18 cellular contexts compared by ENCODE assay signal in genomic region chr17:8949061-8949622, GRCh38. TPM values are rescaled to one million over a fixed set of nuclear protein-coding genes. Genes with fewer than 3 reads are reported as not detected.
DNase-seq lines count a peak whose midpoint lies in the region; ATAC-seq and TF ChIP-seq lines count a peak whose summit lies in the region.
"Had no signal": no experiment of that assay in that cellular context is flagged by ENCODE, and none has a peak within 500 bp of the region (broad histone marks: within the 10 kb centered on the region; RNA-seq: fewer than 3 reads in every experiment).

No MANE protein-coding gene starts in this region.

- no peak for TF ChIP-seq POLR2A in heart left ventricle (IDR thresholded peaks at IDR 0.05)

- no peaks in the 10 kb centered on the region for H3K9me3 Mint-ChIP-seq in stimulated activated memory B cell treated with anti-CD40 and anti-IgM and Interleukin-4, amounts not matched to agents 10 μg/mL and 1 μg/mL and 100 μg/mL, for 72 hours

- H4K8ac ChIP-seq in neuronal stem cell (ENCODE audit: low read depth, low read length) = no peak overlapping the region

- no peak overlapping the region for H3K14ac ChIP-seq in neuronal stem cell (ENCODE audit: low read length)

- no peak overlapping the region for H2BK5ac ChIP-seq in neuronal stem cell (ENCODE audit: low read length)

- intact Hi-C loops in heart left ventricle (cut with DNase I) = no loop called here

- peaks cover 0 to 18% (median 0%) of the 10 kb centered on the region in 9 donors for H3K27me3 ChIP-seq in heart left ventricle
- H3K27me3 ChIP-seq in right atrium auricular region = no peaks in the 10 kb centered on the region
- no peaks in the 10 kb centered on the region for H3K27me3 ChIP-seq in neuronal stem cell (ENCODE audit: control insufficient read depth in 3 of 3, insufficient read depth in 3 of 3, low read depth in 1 of 3, low read length in 3 of 3)
- H3K27me3 ChIP-seq: BLaER1 had no signal

- DNase-seq in heart left ventricle (no peak), right atrium auricular region (ENCODE audit: low spot score) (no peak), iPS-NIHi11 (ENCODE audit: low spot score) (no peak), neuronal stem cell (ENCODE audit: low spot score) (no peak)
- peak; percentile 40 for DNase-seq in activated naive CD4-positive, alpha-beta T cell treated with anti-CD3 and anti-CD28 coated beads, Interleukin-2, amount 50 U/mL, for 16 hours
- DNase-seq: central memory CD4-positive, alpha-beta T cell; GDM1; left cardiac atrium; NCI-H2029 treated with DMSO at 0.1 percent for 48 hours; NCI-H82; SIG-M5; sigmoid colon had no signal

- no peak for TF ChIP-seq CTCF in heart left ventricle (IDR thresholded peaks at IDR 0.05)
- TF ChIP-seq CTCF in right atrium auricular region (IDR thresholded peaks at IDR 0.05) = no peak

- no peak overlapping the region for H3K27ac ChIP-seq in heart left ventricle
- H3K27ac ChIP-seq in right atrium auricular region = no peak overlapping the region
- H3K27ac ChIP-seq in neuronal stem cell (replicated peaks; ENCODE audit: low read length) = no peak overlapping the region
- H3K27ac ChIP-seq: BLaER1, KMS-11, sigmoid colon had no signal

- no peak overlapping the region for H3K9ac ChIP-seq in neuronal stem cell (ENCODE audit: low read depth, low read length, poor library complexity)
- H3K9ac ChIP-seq: BLaER1, KMS-11 had no signal

- peaks cover 29% of the 10 kb centered on the region for H3K36me3 Mint-ChIP-seq in stimulated activated memory B cell treated with anti-CD40 and anti-IgM and Interleukin-4, amounts not matched to agents 10 μg/mL and 1 μg/mL and 100 μg/mL, for 72 hours

- H2BK120ac ChIP-seq in neuronal stem cell (ENCODE audit: low read depth, low read length) = no peak overlapping the region

- no peak overlapping the region for H2BK15ac ChIP-seq in neuronal stem cell (ENCODE audit: low read length)

- H3K4me1 Mint-ChIP-seq in stimulated activated memory B cell treated with anti-CD40 and anti-IgM and Interleukin-4, amounts not matched to agents 10 μg/mL and 1 μg/mL and 100 μg/mL, for 72 hours = peaks cover 55% of the 10 kb centered on the region

- peak in 3 of 4 donors; percentile 77 to 89 (median 80) for ATAC-seq in heart left ventricle
- ATAC-seq in HG02870 (IDR thresholded peaks at IDR 0.05; ENCODE audit: unreplicated experiment) = peak; percentile 47
- no peak for ATAC-seq in stimulated activated memory B cell treated with anti-CD40 and anti-IgM and Interleukin-4, amounts not matched to agents 10 μg/mL and 1 μg/mL and 100 μg/mL, for 72 hours
- ATAC-seq in HG03039 (IDR thresholded peaks at IDR 0.05; ENCODE audit: unreplicated experiment) = no peak

- H3K23ac ChIP-seq in neuronal stem cell (ENCODE audit: low read depth, low read length, poor library complexity) = no peak overlapping the region

- H3K36me3 ChIP-seq in heart left ventricle = peaks cover 0 to 7% (median 0%) of the 10 kb centered on the region in 9 donors
- no peaks in the 10 kb centered on the region for H3K36me3 ChIP-seq in right atrium auricular region
- no peaks in the 10 kb centered on the region for H3K36me3 ChIP-seq in neuronal stem cell (replicated peaks in 1 of 2; ENCODE audit: control insufficient read depth in 2 of 2, insufficient read depth in 2 of 2, low read length in 2 of 2)
- H3K36me3 ChIP-seq: sigmoid colon had no signal

- H2AK5ac ChIP-seq in neuronal stem cell (ENCODE audit: low read depth, low read length) = no peak overlapping the region

- H3K27ac Mint-ChIP-seq in stimulated activated memory B cell treated with anti-CD40 and anti-IgM and Interleukin-4, amounts not matched to agents 10 μg/mL and 1 μg/mL and 100 μg/mL, for 72 hours = peak overlapping the region; percentile 11

- no peak overlapping the region for H2BK12ac ChIP-seq in neuronal stem cell (ENCODE audit: low read length)

- H3K4me3 ChIP-seq in heart left ventricle (no peak overlapping the region), right atrium auricular region (no peak overlapping the region), neuronal stem cell (ENCODE audit: low read length in 2 of 2) (no peak overlapping the region)
- H3K4me3 ChIP-seq: BLaER1, sigmoid colon had no signal

- H3K18ac ChIP-seq in neuronal stem cell (ENCODE audit: low read length) = no peak overlapping the region

- no peaks in the 10 kb centered on the region for H3K79me1 ChIP-seq in neuronal stem cell (ENCODE audit: low read depth, low read length)

- no peak overlapping the region for H2AFZ ChIP-seq in neuronal stem cell (ENCODE audit: low read length)

- no peak overlapping the region for H4K91ac ChIP-seq in neuronal stem cell (ENCODE audit: low read depth, low read length, poor library complexity)

- H3K4me3 Mint-ChIP-seq in stimulated activated memory B cell treated with anti-CD40 and anti-IgM and Interleukin-4, amounts not matched to agents 10 μg/mL and 1 μg/mL and 100 μg/mL, for 72 hours = peak overlapping the region; percentile 16

- H3K9me3 ChIP-seq in heart left ventricle (peaks cover 0 to 8% (median 0%) of the 10 kb centered on the region in 12 donors), right atrium auricular region (no peaks in the 10 kb centered on the region), neuronal stem cell (replicated peaks in 1 of 2; ENCODE audit: control insufficient read depth in 2 of 2, insufficient read depth in 1 of 2, low read depth in 1 of 2, low read length in 2 of 2) (peaks cover 0 to 2% of the 10 kb centered on the region in 2 donors)

- H3K4me1 ChIP-seq in heart left ventricle (peaks cover 0 to 77% (median 0%) of the 10 kb centered on the region in 12 donors), right atrium auricular region (no peaks in the 10 kb centered on the region), neuronal stem cell (ENCODE audit: control insufficient read depth in 2 of 2, insufficient read depth in 1 of 2, low read depth in 1 of 2, low read length in 2 of 2) (no peaks in the 10 kb centered on the region)
- H3K4me1 ChIP-seq: sigmoid colon had no signal

- H3K4me2 ChIP-seq in neuronal stem cell (ENCODE audit: insufficient read depth, low read length, poor library complexity, severe bottlenecking) = no peak overlapping the region
- H3K4me2 ChIP-seq: BLaER1, KMS-11 had no signal

- H3K27me3 Mint-ChIP-seq in stimulated activated memory B cell treated with anti-CD40 and anti-IgM and Interleukin-4, amounts not matched to agents 10 μg/mL and 1 μg/mL and 100 μg/mL, for 72 hours = no peaks in the 10 kb centered on the region

- H3K4ac ChIP-seq in neuronal stem cell (ENCODE audit: low read length) = no peak overlapping the region

- WGBS in heart left ventricle, 4 donors = 73 to 80% (median 76%) methylated on average over 9 of the region's 9 CpGs
- WGBS in neuronal stem cell (ENCODE audit: extremely low coverage in 2 of 2, insufficient read length in 2 of 2, insufficient replicate concordance in 1 of 2), 2 donors = no CpG with 5 or more reads among the region's 9 CpGs

RNA-seq across cellular contexts. Expression of gene PIK3R5, which starts 16.4 kb away (rescaled TPM):
- total RNA-seq in heart left ventricle (10 to 100 TPM in 1 of 9 donors, 1 to 10 TPM in 8; 1.5 to 21.6 (median 2.9) TPM), right atrium auricular region (1 to 10 TPM; 5.0 to 7.5 TPM)
- polyA plus RNA-seq in heart left ventricle = 1 to 10 TPM; 1.4 to 1.9 TPM
- 1.1 TPM for polyA plus RNA-seq in neuronal stem cell (2013, experiment 1 of 2)
- polyA plus RNA-seq in neuronal stem cell (2013, experiment 2 of 2) = 0.89 TPM
- total RNA-seq: myocyte had no signal

Comparison
In these comparisons a context has a peak if more than half of its experiments do, and no peak if none do; other contexts are left out.
1. ATAC-seq: peak in heart left ventricle (3 of 4) and HG02870 (single experiment); none in stimulated activated memory B cell treated with anti-CD40 and anti-IgM and Interleukin-4, amounts not matched to agents 10 μg/mL and 1 μg/mL and 100 μg/mL, for 72 hours (single experiment) and HG03039 (single experiment).